15 cellular contexts compared by ENCODE assay signal in genomic region chr11:110196884-110197420, GRCh38.
"Had no signal": no experiment of that assay in that cellular context is flagged by ENCODE, and none has a peak within 500 bp of the region (broad histone marks: within the 10 kb centered on the region; RNA-seq: fewer than 3 reads in every experiment).

No MANE protein-coding gene starts in this region.

- H3K27me3 Mint-ChIP-seq: progenitor cell of endocrine pancreas had no signal

- ATAC-seq: activated CD4-positive, alpha-beta T cell treated with anti-CD3 and anti-CD28 coated beads for 36 hours; activated T-cell treated with anti-CD3 and anti-CD28 coated beads, Interleukin-2, amount 50 U/mL, for 4 hours; right lobe of liver; T-helper 17 cell had no signal

- H3K9me3 ChIP-seq: colonic mucosa, esophagus squamous epithelium, right lobe of liver, thyroid gland, vagina had no signal

- H3K27ac Mint-ChIP-seq: activated CD4-positive, alpha-beta memory T cell treated with anti-CD3 and anti-CD28 coated beads for 36 hours; activated CD4-positive, alpha-beta T cell treated with anti-CD3 and anti-CD28 coated beads for 36 hours; progenitor cell of endocrine pancreas; T-helper 17 cell had no signal

- H3K27me3 ChIP-seq: cardiac muscle cell, colonic mucosa, esophagus squamous epithelium, right lobe of liver, thyroid gland, vagina had no signal

- H3K4me3 ChIP-seq: cardiac muscle cell, colonic mucosa, esophagus squamous epithelium, right lobe of liver, thyroid gland, vagina had no signal

- H3K27ac ChIP-seq: cardiac muscle cell, colonic mucosa, right lobe of liver, thyroid gland, vagina had no signal

- DNase-seq: activated CD4-positive, alpha-beta memory T cell treated with anti-CD3 and anti-CD28 coated beads for 36 hours; activated CD4-positive, alpha-beta T cell treated with anti-CD3 and anti-CD28 coated beads for 36 hours; activated effector memory CD4-positive, alpha-beta T cell treated with Interleukin-2 at 50 U/mL for 16 hours; activated naive CD4-positive, alpha-beta T cell treated with anti-CD3 and anti-CD28 coated beads, Interleukin-2, amount 50 U/mL, for 16 hours; activated T-cell treated with anti-CD3 and anti-CD28 coated beads, Interleukin-2, amount 50 U/mL, for 4 hours; colonic mucosa; esophagus squamous epithelium; hippocampal formation; midbrain; right lobe of liver; T-helper 17 cell; thyroid gland had no signal

- H3K36me3 Mint-ChIP-seq: activated CD4-positive, alpha-beta memory T cell treated with anti-CD3 and anti-CD28 coated beads for 36 hours had no signal

- H3K4me1 ChIP-seq: colonic mucosa, thyroid gland, vagina had no signal

- H3K36me3 ChIP-seq: cardiac muscle cell, colonic mucosa, esophagus squamous epithelium, right lobe of liver, thyroid gland, vagina had no signal

- H3K9me3 Mint-ChIP-seq: activated CD4-positive, alpha-beta memory T cell treated with anti-CD3 and anti-CD28 coated beads for 36 hours; activated T-cell treated with anti-CD3 and anti-CD28 coated beads, Interleukin-2, amount 50 U/mL, for 4 hours had no signal

- H3K4me3 Mint-ChIP-seq: activated CD4-positive, alpha-beta memory T cell treated with anti-CD3 and anti-CD28 coated beads for 36 hours; activated CD4-positive, alpha-beta T cell treated with anti-CD3 and anti-CD28 coated beads for 36 hours; activated T-cell treated with anti-CD3 and anti-CD28 coated beads, Interleukin-2, amount 50 U/mL, for 4 hours; T-helper 17 cell had no signal
